8 cellular contexts compared by ENCODE assay signal in genomic region chr1:244651956-244652698, GRCh38. TPM values are rescaled to one million over a fixed set of nuclear protein-coding genes. Genes with fewer than 3 reads are reported as not detected.
DNase-seq lines count a peak whose midpoint lies in the region; ATAC-seq and TF ChIP-seq lines count a peak whose summit lies in the region.

No MANE protein-coding gene starts in this region.

- H3K4me1 ChIP-seq in prostate gland (replicated peaks): peaks cover 8% of the 10 kb centered on the region

- peak overlapping the region; percentile 64 for H3K4me3 ChIP-seq in fibroblast of mammary gland (ENCODE audit: control insufficient read depth, low read depth, low read length)
- H3K4me3 ChIP-seq in prostate gland: peak overlapping the region; percentile 84

- H3K27ac ChIP-seq in prostate gland: peak overlapping the region; percentile 50 to 92

- TF ChIP-seq CTCF in fibroblast of mammary gland (conservative IDR thresholded peaks at IDR 0.05; ENCODE audit: control insufficient read depth, insufficient read depth, low read depth, low read length): no peak
- no peak for TF ChIP-seq CTCF in prostate gland (IDR thresholded peaks at IDR 0.05)

- ATAC-seq in HG03565 (IDR thresholded peaks at IDR 0.05; ENCODE audit: unreplicated experiment): no peak

- intact Hi-C loops in prostate gland (cut with DNase I): loop anchor here (2.0 to 10.0 kb wide), 5 partner anchors 50 to 1397 kb away; partner anchors contain the start of genes CATSPERE, CEP170 and SDCCAG8

- DNase-seq in ELR (ENCODE audit: low read depth): peak; percentile 30
- peak; percentile 47 for DNase-seq in RKO (ENCODE audit: low spot score)
- DNase-seq in fibroblast of mammary gland (ENCODE audit: low read depth): peak; percentile 44
- DNase-seq in prostate gland (ENCODE audit: low spot score): no peak
- no peak for DNase-seq in stimulated activated CD4-positive, alpha-beta T cell treated with anti-CD3 and anti-CD28 coated beads, Interleukin-12 subunit alpha, Interleukin-12 subunit beta, amount 100 ng/mL, for 4 hours
- DNase-seq in COLO668 (lab: John Stamatoyannopoulos, UW; ENCODE audit: unreplicated experiment): no peak
- DNase-seq in cerebellum (ENCODE audit: low spot score): no peak

- WGBS in prostate gland: 33% methylated on average over 18 of the region's 18 CpGs

- H3K36me3 ChIP-seq in prostate gland: no peaks in the 10 kb centered on the region

- no peak for TF ChIP-seq POLR2A in prostate gland (IDR thresholded peaks at IDR 0.05)

- no peaks in the 10 kb centered on the region for H3K27me3 ChIP-seq in prostate gland (replicated peaks; ENCODE audit: insufficient read depth)

- no peaks in the 10 kb centered on the region for H3K9me3 ChIP-seq in prostate gland

RNA-seq across cellular contexts. Expression of gene DESI2, which starts 0.8 kb away (rescaled TPM):
- total RNA-seq in prostate gland (10 to 100 TPM; 25.3 to 30.6 TPM), cerebellum (41.3 TPM)

Comparison
In these comparisons a context has a peak if more than half of its experiments do, and no peak if none do; other contexts are left out.
1. DNase-seq: peak in ELR (single experiment), RKO (single experiment) and fibroblast of mammary gland (single experiment); none in prostate gland (single experiment), stimulated activated CD4-positive, alpha-beta T cell treated with anti-CD3 and anti-CD28 coated beads, Interleukin-12 subunit alpha, Interleukin-12 subunit beta, amount 100 ng/mL, for 4 hours (single experiment), COLO668 (single experiment) and cerebellum (single experiment).